ENCODE assay signal across 26 cellular contexts in the genomic region with DNA sequence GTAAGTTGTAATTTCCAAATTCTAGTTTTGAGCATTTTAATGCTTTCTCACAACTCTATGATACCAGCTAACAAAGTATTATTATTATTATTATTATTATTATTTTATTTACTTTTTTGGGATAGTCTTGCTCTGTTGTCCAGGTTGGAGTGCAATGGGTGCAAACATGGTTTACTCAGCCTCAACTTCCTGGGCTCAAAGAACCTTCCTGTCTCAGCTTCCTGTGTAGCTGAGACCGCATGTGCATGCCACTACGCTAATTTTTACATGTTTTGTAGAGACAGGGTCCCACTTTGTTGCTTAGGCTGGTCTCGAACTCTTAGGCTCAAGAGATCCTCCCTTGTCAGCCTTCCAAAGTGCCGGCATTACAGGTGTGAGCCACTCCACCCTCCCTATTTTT.
"Had no signal": no experiment of that assay in that cellular context is flagged by ENCODE, and none has a peak within 500 bp of the region (broad histone marks: within the 10 kb centered on the region; RNA-seq: fewer than 3 reads in every experiment).

No MANE protein-coding gene starts in this region.

- H3K4me1 ChIP-seq: esophagus muscularis mucosa, foreskin keratinocyte, gastrocnemius medialis had no signal

- H3K27ac ChIP-seq: brain microvascular endothelial cell, coronary artery, dorsolateral prefrontal cortex, esophagus muscularis mucosa, foreskin keratinocyte, gastrocnemius medialis had no signal

- H3K27ac Mint-ChIP-seq: activated CD4-positive, alpha-beta memory T cell treated with anti-CD3 and anti-CD28 coated beads, Interleukin-2, amount 10 ng/mL, durations not matched to agents 7 days and 5 days; activated CD4-positive, alpha-beta T cell treated with anti-CD3 and anti-CD28 coated beads, Interleukin-2, amount 10 ng/mL, durations not matched to agents 7 days and 5 days; activated naive CD8-positive, alpha-beta T cell; activated T-helper 1 cell treated with anti-CD3 and anti-CD28 coated beads, Interleukin-12 subunit alpha, Interleukin-12 subunit beta, Interleukin-2, Interleukin-4 antibody, amounts not matched to agents 30 ng/mL and 10 ng/mL and 1 ng/mL, durations not matched to agents 14 hours and 24 hours and 36 hours; activated T-helper 2 cell treated with anti-CD3 and anti-CD28 coated beads, Interferon-gamma antibody, Interleukin-2, Interleukin-4, amounts not matched to agents 10 μg/mL and 5 μg/mL and 100 μg/mL, durations not matched to agents 14 hours and 24 hours and 36 hours; dendritic cell treated with granulocyte-macrophage colony-stimulating factor and Interleukin-4, amounts not matched to agents 40 ng/mL and 50 ng/mL, for 4 days had no signal

- H3K4me3 Mint-ChIP-seq: activated CD4-positive, alpha-beta memory T cell treated with anti-CD3 and anti-CD28 coated beads, Interleukin-2, amount 10 ng/mL, durations not matched to agents 7 days and 5 days; activated CD4-positive, alpha-beta T cell treated with anti-CD3 and anti-CD28 coated beads, Interleukin-2, amount 10 ng/mL, durations not matched to agents 7 days and 5 days; activated naive CD8-positive, alpha-beta T cell; activated T-helper 1 cell treated with anti-CD3 and anti-CD28 coated beads, Interleukin-12 subunit alpha, Interleukin-12 subunit beta, Interleukin-2, Interleukin-4 antibody, amounts not matched to agents 30 ng/mL and 10 ng/mL and 1 ng/mL, durations not matched to agents 14 hours and 24 hours and 36 hours; central memory CD8-positive, alpha-beta T cell; dendritic cell treated with granulocyte-macrophage colony-stimulating factor and Interleukin-4, amounts not matched to agents 40 ng/mL and 50 ng/mL, for 4 days had no signal

- DNase-seq: activated CD4-positive, alpha-beta memory T cell treated with anti-CD3 and anti-CD28 coated beads, Interleukin-2, amount 10 ng/mL, durations not matched to agents 7 days and 5 days; activated CD4-positive, alpha-beta T cell treated with anti-CD3 and anti-CD28 coated beads for 1 hour; activated CD4-positive, alpha-beta T cell treated with anti-CD3 and anti-CD28 coated beads for 4 hours; activated CD4-positive, alpha-beta T cell treated with anti-CD3 and anti-CD28 coated beads, Interleukin-2, amount 10 ng/mL, durations not matched to agents 7 days and 5 days; activated CD4-positive, alpha-beta T cell treated with anti-CD3 and anti-CD28 coated beads, Interleukin-2, amount 50 U/mL, for 4 hours; activated CD8-positive, alpha-beta memory T cell treated with anti-CD3 and anti-CD28 coated beads, Interleukin-2, amount 50 U/mL, for 48 hours; activated effector memory CD4-positive, alpha-beta T cell treated with anti-CD3 and anti-CD28 coated beads, Interleukin-2, amount 50 U/mL, for 16 hours; activated naive CD4-positive, alpha-beta T cell treated with anti-CD3 and anti-CD28 coated beads, Interleukin-2, amount 50 U/mL, for 16 hours; activated T-cell treated with anti-CD3 and anti-CD28 coated beads for 4 hours; activated T-cell treated with anti-CD3 and anti-CD28 coated beads, Interleukin-2, amount 50 U/mL, for 48 hours; amniotic stem cell; anterior cingulate cortex; brain microvascular endothelial cell; dorsolateral prefrontal cortex; effector memory CD4-positive, alpha-beta T cell; erythroblast; foreskin keratinocyte; gastrocnemius medialis; glutamatergic neuron had no signal

- H3K36me3 ChIP-seq: brain microvascular endothelial cell had no signal

- H3K27me3 ChIP-seq: brain microvascular endothelial cell, dorsolateral prefrontal cortex, esophagus muscularis mucosa, foreskin keratinocyte, gastrocnemius medialis had no signal

- H3K9me3 Mint-ChIP-seq: activated CD4-positive, alpha-beta T cell treated with anti-CD3 and anti-CD28 coated beads, Interleukin-2, amount 10 ng/mL, durations not matched to agents 7 days and 5 days; activated T-helper 2 cell treated with anti-CD3 and anti-CD28 coated beads, Interferon-gamma antibody, Interleukin-2, Interleukin-4, amounts not matched to agents 10 μg/mL and 5 μg/mL and 100 μg/mL, durations not matched to agents 14 hours and 24 hours and 36 hours; central memory CD8-positive, alpha-beta T cell; dendritic cell treated with granulocyte-macrophage colony-stimulating factor and Interleukin-4, amounts not matched to agents 40 ng/mL and 50 ng/mL, for 4 days had no signal

- H3K4me3 ChIP-seq: coronary artery, dorsolateral prefrontal cortex, esophagus muscularis mucosa, gastrocnemius medialis had no signal

- ATAC-seq: foreskin keratinocyte, gastrocnemius medialis had no signal

- H3K9me3 ChIP-seq: esophagus muscularis mucosa, gastrocnemius medialis had no signal

- H3K27me3 Mint-ChIP-seq: activated CD4-positive, alpha-beta memory T cell treated with anti-CD3 and anti-CD28 coated beads, Interleukin-2, amount 10 ng/mL, durations not matched to agents 7 days and 5 days; activated CD4-positive, alpha-beta T cell treated with anti-CD3 and anti-CD28 coated beads, Interleukin-2, amount 10 ng/mL, durations not matched to agents 7 days and 5 days; activated naive CD8-positive, alpha-beta T cell; central memory CD8-positive, alpha-beta T cell; dendritic cell treated with granulocyte-macrophage colony-stimulating factor and Interleukin-4, amounts not matched to agents 40 ng/mL and 50 ng/mL, for 4 days had no signal
